In the genomic region with DNA sequence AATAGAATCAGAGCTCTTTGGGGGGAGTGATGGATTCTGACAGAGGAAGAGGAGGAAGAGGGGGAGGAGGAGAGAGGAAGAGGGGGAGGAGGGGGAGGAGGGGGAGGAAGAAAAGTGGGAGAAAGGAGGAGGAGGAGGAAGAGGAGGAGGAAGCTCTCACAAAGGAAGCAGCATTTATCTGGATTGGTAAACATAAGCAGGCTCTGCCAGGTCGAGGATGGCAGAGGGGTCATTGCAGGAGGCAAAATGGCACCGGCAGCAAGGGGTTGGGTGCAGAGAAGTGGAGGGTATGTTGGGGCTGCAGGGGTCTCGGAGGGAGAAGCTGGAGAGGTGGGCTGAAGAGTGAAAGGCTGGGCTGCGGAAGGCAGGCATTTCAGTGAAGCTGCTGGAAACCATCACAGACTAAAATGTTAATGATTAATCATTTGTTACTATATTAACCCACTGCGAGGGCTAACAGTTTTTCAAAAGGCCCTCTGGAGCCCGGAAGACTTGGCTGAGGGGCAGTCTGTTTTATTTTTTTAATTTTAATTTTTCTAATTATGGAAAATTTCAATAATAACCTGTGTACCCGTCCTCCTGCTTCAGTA, we compare ENCODE assay signal across 1 cellular context.
TF ChIP-seq lines count a peak whose summit lies in the region.

No MANE protein-coding gene starts in this region.

TF ChIP-seq in IMR-90, 13 proteins besides CTCF, POLR2A, EP300 and RAD21 (continued from another document):
- TF ChIP-seq RCOR1 (IDR thresholded peaks at IDR 0.05; ENCODE audit: insufficient replicate concordance, low read length) (no peak), FOS (IDR thresholded peaks at IDR 0.05; ENCODE audit: low read depth, low read length) (no peak), MAFK (IDR thresholded peaks at IDR 0.05; ENCODE audit: low read depth, low read length) (no peak), RFX5 (IDR thresholded peaks at IDR 0.05; ENCODE audit: low read depth, low read length) (no peak), CEBPB (IDR thresholded peaks at IDR 0.05; ENCODE audit: low read depth, low read length) (no peak), MAZ (IDR thresholded peaks at IDR 0.05; ENCODE audit: borderline replicate concordance, low read depth, low read length) (no peak), BHLHE40 (IDR thresholded peaks at IDR 0.05; ENCODE audit: low read depth, low read length) (no peak), NFE2L2 (IDR thresholded peaks at IDR 0.05; ENCODE audit: low read depth, low read length) (no peak), SMC3 (IDR thresholded peaks at IDR 0.05; ENCODE audit: low read depth, low read length) (no peak), MXI1 (IDR thresholded peaks at IDR 0.05; ENCODE audit: borderline replicate concordance, low read depth, low read length) (no peak)
- TF ChIP-seq, protein P1, sequence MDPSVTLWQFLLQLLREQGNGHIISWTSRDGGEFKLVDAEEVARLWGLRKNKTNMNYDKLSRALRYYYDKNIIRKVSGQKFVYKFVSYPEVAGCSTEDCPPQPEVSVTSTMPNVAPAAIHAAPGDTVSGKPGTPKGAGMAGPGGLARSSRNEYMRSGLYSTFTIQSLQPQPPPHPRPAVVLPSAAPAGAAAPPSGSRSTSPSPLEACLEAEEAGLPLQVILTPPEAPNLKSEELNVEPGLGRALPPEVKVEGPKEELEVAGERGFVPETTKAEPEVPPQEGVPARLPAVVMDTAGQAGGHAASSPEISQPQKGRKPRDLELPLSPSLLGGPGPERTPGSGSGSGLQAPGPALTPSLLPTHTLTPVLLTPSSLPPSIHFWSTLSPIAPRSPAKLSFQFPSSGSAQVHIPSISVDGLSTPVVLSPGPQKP (IDR thresholded peaks at IDR 0.05; ENCODE audit: borderline replicate concordance, low read depth, low read length) = no peak
- TF ChIP-seq, protein P2, sequence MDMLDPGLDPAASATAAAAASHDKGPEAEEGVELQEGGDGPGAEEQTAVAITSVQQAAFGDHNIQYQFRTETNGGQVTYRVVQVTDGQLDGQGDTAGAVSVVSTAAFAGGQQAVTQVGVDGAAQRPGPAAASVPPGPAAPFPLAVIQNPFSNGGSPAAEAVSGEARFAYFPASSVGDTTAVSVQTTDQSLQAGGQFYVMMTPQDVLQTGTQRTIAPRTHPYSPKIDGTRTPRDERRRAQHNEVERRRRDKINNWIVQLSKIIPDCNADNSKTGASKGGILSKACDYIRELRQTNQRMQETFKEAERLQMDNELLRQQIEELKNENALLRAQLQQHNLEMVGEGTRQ (IDR thresholded peaks at IDR 0.05; ENCODE audit: low read depth, low read length) = no peak
